ENCODE assay signal across 8 cellular contexts in the genomic region with DNA sequence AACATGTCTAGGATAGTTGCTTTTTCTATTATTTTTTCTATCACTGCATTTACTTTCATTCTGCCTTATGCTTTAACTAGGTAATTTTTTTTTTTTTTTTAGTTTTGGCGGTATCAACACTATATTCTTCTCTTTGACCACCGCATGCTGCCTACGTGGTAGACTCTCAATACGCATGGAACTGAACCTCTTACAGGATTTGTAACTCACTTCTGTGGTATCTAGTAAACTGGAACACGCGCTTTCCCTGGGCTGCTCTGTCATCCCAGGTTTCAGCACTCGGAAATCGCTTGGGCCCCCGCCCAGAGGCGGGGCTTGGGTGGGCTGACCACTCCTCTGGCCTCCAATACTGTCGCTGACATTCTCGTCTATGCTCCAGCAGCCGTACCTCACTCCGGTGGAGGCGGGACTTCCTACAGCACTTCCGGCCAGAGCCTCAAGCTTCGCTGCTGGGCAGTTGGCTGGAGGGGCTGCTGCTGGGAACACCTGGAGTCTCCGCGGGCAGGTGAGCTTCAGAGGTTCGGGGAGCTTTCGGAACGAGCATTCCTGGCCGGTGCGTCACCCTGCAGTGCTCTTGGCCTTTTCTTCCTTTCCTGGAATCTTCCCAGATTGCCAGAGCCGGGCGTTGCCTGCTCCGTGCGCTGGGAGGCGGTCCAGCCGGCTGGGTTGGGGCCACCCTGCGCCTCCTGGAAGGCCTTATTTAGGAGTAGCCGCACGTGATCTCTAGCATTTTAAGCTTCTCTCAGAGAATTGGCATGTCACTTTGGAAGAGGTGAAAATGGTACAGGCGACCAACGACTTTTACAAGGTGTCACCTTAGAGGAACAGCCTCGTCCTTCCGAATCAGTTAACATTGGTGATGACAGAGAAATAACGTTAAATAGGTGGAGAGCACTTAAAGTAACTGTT. TPM values are rescaled to one million over a fixed set of nuclear protein-coding genes. Genes with fewer than 3 reads are reported as not detected.
A peak's percentile ranks its signal among the peaks of the same experiment; 100 is the strongest.
DNase-seq lines count a peak whose midpoint lies in the region; ATAC-seq, FAIRE-seq and TF ChIP-seq lines count a peak whose summit lies in the region.

A gene with protein sequence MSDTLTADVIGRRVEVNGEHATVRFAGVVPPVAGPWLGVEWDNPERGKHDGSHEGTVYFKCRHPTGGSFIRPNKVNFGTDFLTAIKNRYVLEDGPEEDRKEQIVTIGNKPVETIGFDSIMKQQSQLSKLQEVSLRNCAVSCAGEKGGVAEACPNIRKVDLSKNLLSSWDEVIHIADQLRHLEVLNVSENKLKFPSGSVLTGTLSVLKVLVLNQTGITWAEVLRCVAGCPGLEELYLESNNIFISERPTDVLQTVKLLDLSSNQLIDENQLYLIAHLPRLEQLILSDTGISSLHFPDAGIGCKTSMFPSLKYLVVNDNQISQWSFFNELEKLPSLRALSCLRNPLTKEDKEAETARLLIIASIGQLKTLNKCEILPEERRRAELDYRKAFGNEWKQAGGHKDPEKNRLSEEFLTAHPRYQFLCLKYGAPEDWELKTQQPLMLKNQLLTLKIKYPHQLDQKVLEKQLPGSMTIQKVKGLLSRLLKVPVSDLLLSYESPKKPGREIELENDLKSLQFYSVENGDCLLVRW (plus strand): TSS at position 428 of the 909 bp plus-strand sequence. CDS start 12,623 bp downstream, outside the sequence.

- peak within 1 kb of the TSS; percentile 86 for H3K14ac ChIP-seq in trophoblast cell (ENCODE audit: low read length)

- no peaks in the 10 kb centered on the region for H3K9me3 ChIP-seq in adrenal gland (replicated peaks in 1 of 3)
- peaks cover 2% of the 10 kb centered on the region for H3K9me3 ChIP-seq in trophoblast cell (ENCODE audit: insufficient read depth, low read depth, low read length)
- no peaks in the 10 kb centered on the region for H3K9me3 ChIP-seq in transverse colon

- H3K23ac ChIP-seq in trophoblast cell (ENCODE audit: low read length): no peak within 1 kb of the TSS

- H3K4me3 ChIP-seq in adrenal gland: peak within 1 kb of the TSS; percentile 46 to 85 (median 76)
- H3K4me3 ChIP-seq in trophoblast cell (ENCODE audit: low read depth, low read length): peak within 1 kb of the TSS; percentile 71
- peak within 1 kb of the TSS; percentile 52 to 77 (median 65) for H3K4me3 ChIP-seq in transverse colon

- H2BK12ac ChIP-seq in trophoblast cell (ENCODE audit: low read length): peak within 1 kb of the TSS; percentile 52

- H3K27me3 ChIP-seq in adrenal gland: no peaks in the 10 kb centered on the region
- H3K27me3 ChIP-seq in trophoblast cell (ENCODE audit: insufficient read depth, low read length): no peaks in the 10 kb centered on the region
- no peaks in the 10 kb centered on the region for H3K27me3 ChIP-seq in transverse colon

- TF ChIP-seq POLR2A in GM12891 (IDR thresholded peaks at IDR 0.05; ENCODE audit: low read depth, low read length) (peak; percentile 89), adrenal gland (IDR thresholded peaks at IDR 0.05) (peak; percentile 49 to 85), transverse colon (IDR thresholded peaks at IDR 0.05) (peak; percentile 78)

- peak within 1 kb of the TSS; percentile 24 to 87 (median 69) for H3K27ac ChIP-seq in adrenal gland
- H3K27ac ChIP-seq in trophoblast cell (ENCODE audit: low read depth, low read length): peak within 1 kb of the TSS; percentile 92
- H3K27ac ChIP-seq in transverse colon: peak within 1 kb of the TSS; percentile 81 to 94 (median 88)

- H2BK5ac ChIP-seq in trophoblast cell (ENCODE audit: low read depth, low read length, poor library complexity): peak within 1 kb of the TSS; percentile 84

- peak; percentile 100 for ATAC-seq in HG02798 (IDR thresholded peaks at IDR 0.05; ENCODE audit: poor library complexity, unreplicated experiment)

- peak within 1 kb of the TSS; percentile 49 for H3K9ac ChIP-seq in trophoblast cell (ENCODE audit: low read length)

- peak within 1 kb of the TSS; percentile 89 for H3K18ac ChIP-seq in trophoblast cell (ENCODE audit: low read length)

- H3K79me1 ChIP-seq in trophoblast cell (ENCODE audit: low read length): peaks cover 7% of the 10 kb centered on the region

- no peaks in the 10 kb centered on the region for H3K36me3 ChIP-seq in adrenal gland (replicated peaks in 1 of 2)
- H3K36me3 ChIP-seq in trophoblast cell (ENCODE audit: control insufficient read depth in 1 of 2, insufficient read depth in 2 of 2, low read length in 2 of 2): no peaks in the 10 kb centered on the region
- H3K36me3 ChIP-seq in transverse colon: no peaks in the 10 kb centered on the region

- H2AFZ ChIP-seq in trophoblast cell (ENCODE audit: insufficient read depth, low read length, poor library complexity): peak within 1 kb of the TSS; percentile 45

- H2BK120ac ChIP-seq in trophoblast cell (ENCODE audit: insufficient read depth, low read length, poor library complexity): peak within 1 kb of the TSS; percentile 82

- no peak for TF ChIP-seq EP300 in transverse colon (IDR thresholded peaks at IDR 0.05; ENCODE audit: low read depth)

- peak within 1 kb of the TSS; percentile 77 for H4K12ac ChIP-seq in trophoblast cell (ENCODE audit: low read depth, low read length)

- peak; percentile 89 for DNase-seq in GM12891 (ENCODE audit: insufficient read length, low spot score)
- DNase-seq in NCI-H1436 (lab: John Stamatoyannopoulos, UW): peak; percentile 97
- peak; percentile 62 to 91 (median 75) for DNase-seq in T-helper 1 cell
- peak; percentile 95 to 98 (median 97) for DNase-seq in adrenal gland
- DNase-seq in cardiac septum (ENCODE audit: low spot score): peak; percentile 98
- DNase-seq in trophoblast cell: peak; percentile 99 to 100
- DNase-seq in transverse colon: peak; percentile 97

- H3K4me2 ChIP-seq in trophoblast cell (ENCODE audit: low read length): peak within 1 kb of the TSS; percentile 53

- peak; percentile 98 for FAIRE-seq in GM12891 (lab: Jason Lieb, UNC)

- H2AK5ac ChIP-seq in trophoblast cell (ENCODE audit: low read length): peak within 1 kb of the TSS; percentile 0

- peak within 1 kb of the TSS; percentile 75 for H3K4ac ChIP-seq in trophoblast cell (ENCODE audit: low read depth, low read length)

- H3K4me1 ChIP-seq in adrenal gland (replicated peaks in 1 of 2): peaks cover 6 to 8% of the 10 kb centered on the region in 2 donors
- peaks cover 0 to 4% of the 10 kb centered on the region in 2 experiments for H3K4me1 ChIP-seq in trophoblast cell (ENCODE audit: control insufficient read depth in 1 of 2, insufficient read depth in 2 of 2, low read length in 2 of 2)
- H3K4me1 ChIP-seq in transverse colon: peaks cover 0 to 15% (median 7%) of the 10 kb centered on the region in 4 donors

- in situ Hi-C loops in transverse colon (cut with MboI; ENCODE audit: low pct_ligation_motif_present in 1 of 4, low pct_unique_long_range_greater_than_20kb in 1 of 4, low sequenced_read_pairs in 3 of 4): no loop called here

- peak within 1 kb of the TSS; percentile 39 for H4K91ac ChIP-seq in trophoblast cell (ENCODE audit: low read depth, low read length)

- 0% methylated on average over 21 to 38 of the region's 38 CpGs for WGBS in adrenal gland, 4 donors
- no CpG with 5 or more reads among the region's 38 CpGs for WGBS in trophoblast cell (ENCODE audit: extremely low coverage, insufficient coverage, insufficient read length)
- WGBS in transverse colon (ENCODE audit: low coverage in 1 of 2), 2 donors: 0% methylated on average over 4 to 36 of the region's 38 CpGs

- intact Hi-C loops in adrenal gland (cut with DNase I) (no loop called here), cardiac septum (cut with DNase I) (loop anchor here (1.0 to 10.0 kb wide), 2 partner anchors 39 to 48 kb away; partner anchors contain the start of genes ARID4B and GGPS1), transverse colon (cut with DNase I; ENCODE audit: low total_unique reads) (no loop called here)

- peak within 1 kb of the TSS; percentile 87 for H4K8ac ChIP-seq in trophoblast cell (ENCODE audit: low read depth, low read length)

- TF ChIP-seq CTCF in adrenal gland (IDR thresholded peaks at IDR 0.05) (peak in 4 of 6 experiments; percentile 7 to 31 (median 18)), transverse colon (IDR thresholded peaks at IDR 0.05) (peak in 2 of 5 experiments; percentile 10 to 33)

- peaks cover 2% of the 10 kb centered on the region for H3K79me2 ChIP-seq in trophoblast cell (ENCODE audit: control insufficient read depth, insufficient read depth, low read length, poor library complexity)

TF ChIP-seq in GM12891, 5 proteins besides CTCF, POLR2A, EP300 and RAD21:
- no peak for TF ChIP-seq POU2F2 (IDR thresholded peaks at IDR 0.05; ENCODE audit: low read depth, low read length)
- TF ChIP-seq SPI1 (IDR thresholded peaks at IDR 0.05; ENCODE audit: low read depth, low read length): peak; percentile 41
- peak; percentile 92 for TF ChIP-seq POLR2AphosphoS5 (IDR thresholded peaks at IDR 0.05; ENCODE audit: low read depth, low read length)
- TF ChIP-seq TAF1 (IDR thresholded peaks at IDR 0.05; ENCODE audit: low read depth, low read length): peak; percentile 75
TF ChIP-seq in GM12891: peak in this region for 3.

RNA-seq across cellular contexts. Expression of the gene that starts here (rescaled TPM):
- polyA plus RNA-seq in GM12891 (2012; ENCODE audit: low read depth, missing spikeins): 20.0 TPM
- total RNA-seq in adrenal gland (10 to 100 TPM; 14.7 to 32.2 (median 18.4) TPM), cardiac septum (15.2 TPM), transverse colon (10 to 100 TPM; 16.8 to 59.1 (median 23.9) TPM)
- polyA plus RNA-seq in adrenal gland: 10 to 100 TPM; 37.3 to 67.2 (median 39.3) TPM
- 26.9 and 28.1 TPM in 2 replicates for polyA plus RNA-seq in trophoblast cell (2013)

Comparison
In these comparisons a context has a peak if more than half of its experiments do, and no peak if none do; other contexts are left out.
1. Peak in every context shown above with its lines: DNase-seq, ATAC-seq, H3K4me3 ChIP-seq and H3K27ac ChIP-seq.